2 cellular contexts compared by ENCODE assay signal in the genomic region with DNA sequence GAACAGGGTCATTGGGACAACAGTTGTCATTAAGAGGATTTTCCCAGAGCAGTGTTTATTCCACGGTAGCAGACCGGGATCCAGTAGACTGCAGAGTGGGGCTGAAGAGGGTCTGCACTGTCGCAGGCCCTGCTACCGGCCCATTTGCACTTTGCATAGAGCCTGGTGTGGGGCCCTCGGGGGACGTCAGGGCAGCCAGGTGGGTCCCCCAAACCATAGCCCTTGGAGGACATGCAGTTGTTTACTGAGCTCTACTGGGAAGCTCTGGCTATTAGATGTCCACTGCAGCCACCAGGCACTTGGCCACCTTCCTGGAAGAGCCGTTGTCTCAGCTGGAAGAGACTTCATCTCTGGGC.
TF ChIP-seq lines count a peak whose summit lies in the region.

No MANE protein-coding gene starts in this region.

TF ChIP-seq in A549, 52 proteins besides CTCF, POLR2A, EP300 and RAD21:
- TF ChIP-seq, protein P1, sequence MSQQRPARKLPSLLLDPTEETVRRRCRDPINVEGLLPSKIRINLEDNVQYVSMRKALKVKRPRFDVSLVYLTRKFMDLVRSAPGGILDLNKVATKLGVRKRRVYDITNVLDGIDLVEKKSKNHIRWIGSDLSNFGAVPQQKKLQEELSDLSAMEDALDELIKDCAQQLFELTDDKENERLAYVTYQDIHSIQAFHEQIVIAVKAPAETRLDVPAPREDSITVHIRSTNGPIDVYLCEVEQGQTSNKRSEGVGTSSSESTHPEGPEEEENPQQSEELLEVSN (IDR thresholded peaks at IDR 0.05; ENCODE audit: borderline replicate concordance, low read depth), result no peak
- TF ChIP-seq, protein P2, sequence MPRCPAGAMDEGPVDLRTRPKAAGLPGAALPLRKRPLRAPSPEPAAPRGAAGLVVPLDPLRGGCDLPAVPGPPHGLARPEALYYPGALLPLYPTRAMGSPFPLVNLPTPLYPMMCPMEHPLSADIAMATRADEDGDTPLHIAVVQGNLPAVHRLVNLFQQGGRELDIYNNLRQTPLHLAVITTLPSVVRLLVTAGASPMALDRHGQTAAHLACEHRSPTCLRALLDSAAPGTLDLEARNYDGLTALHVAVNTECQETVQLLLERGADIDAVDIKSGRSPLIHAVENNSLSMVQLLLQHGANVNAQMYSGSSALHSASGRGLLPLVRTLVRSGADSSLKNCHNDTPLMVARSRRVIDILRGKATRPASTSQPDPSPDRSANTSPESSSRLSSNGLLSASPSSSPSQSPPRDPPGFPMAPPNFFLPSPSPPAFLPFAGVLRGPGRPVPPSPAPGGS (IDR thresholded peaks at IDR 0.05), result no peak
- TF ChIP-seq BHLHE40 (IDR thresholded peaks at IDR 0.05; ENCODE audit: low read depth, low read length) (no peak), HOXB5 (CRISPR knock-in tag; IDR thresholded peaks at IDR 0.05) (no peak), RCOR1 (IDR thresholded peaks at IDR 0.05; ENCODE audit: low read depth, low read length) (no peak), FOSB (CRISPR knock-in tag; IDR thresholded peaks at IDR 0.05) (no peak), SMC3 (IDR thresholded peaks at IDR 0.05) (no peak), ZSCAN20 (CRISPR knock-in tag; IDR thresholded peaks at IDR 0.05) (no peak), RARB (CRISPR knock-in tag; IDR thresholded peaks at IDR 0.05) (no peak), PHF8 (IDR thresholded peaks at IDR 0.05; ENCODE audit: borderline replicate concordance, low read depth) (no peak), SREBF2 (IDR thresholded peaks at IDR 0.05) (no peak), RFX5 (IDR thresholded peaks at IDR 0.05) (no peak), NFE2L2 (conservative IDR thresholded peaks at IDR 0.05; ENCODE audit: low read length) (no peak), RNF2 (IDR thresholded peaks at IDR 0.05; ENCODE audit: borderline replicate concordance, low read depth) (no peak)
- TF ChIP-seq, protein P3, sequence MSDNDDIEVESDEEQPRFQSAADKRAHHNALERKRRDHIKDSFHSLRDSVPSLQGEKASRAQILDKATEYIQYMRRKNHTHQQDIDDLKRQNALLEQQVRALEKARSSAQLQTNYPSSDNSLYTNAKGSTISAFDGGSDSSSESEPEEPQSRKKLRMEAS (IDR thresholded peaks at IDR 0.05), result no peak
- TF ChIP-seq, protein P4, sequence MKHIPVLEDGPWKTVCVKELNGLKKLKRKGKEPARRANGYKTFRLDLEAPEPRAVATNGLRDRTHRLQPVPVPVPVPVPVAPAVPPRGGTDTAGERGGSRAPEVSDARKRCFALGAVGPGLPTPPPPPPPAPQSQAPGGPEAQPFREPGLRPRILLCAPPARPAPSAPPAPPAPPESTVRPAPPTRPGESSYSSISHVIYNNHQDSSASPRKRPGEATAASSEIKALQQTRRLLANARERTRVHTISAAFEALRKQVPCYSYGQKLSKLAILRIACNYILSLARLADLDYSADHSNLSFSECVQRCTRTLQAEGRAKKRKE (CRISPR knock-in tag; IDR thresholded peaks at IDR 0.05; ENCODE audit: low read depth), result no peak
- TF ChIP-seq, protein P5, sequence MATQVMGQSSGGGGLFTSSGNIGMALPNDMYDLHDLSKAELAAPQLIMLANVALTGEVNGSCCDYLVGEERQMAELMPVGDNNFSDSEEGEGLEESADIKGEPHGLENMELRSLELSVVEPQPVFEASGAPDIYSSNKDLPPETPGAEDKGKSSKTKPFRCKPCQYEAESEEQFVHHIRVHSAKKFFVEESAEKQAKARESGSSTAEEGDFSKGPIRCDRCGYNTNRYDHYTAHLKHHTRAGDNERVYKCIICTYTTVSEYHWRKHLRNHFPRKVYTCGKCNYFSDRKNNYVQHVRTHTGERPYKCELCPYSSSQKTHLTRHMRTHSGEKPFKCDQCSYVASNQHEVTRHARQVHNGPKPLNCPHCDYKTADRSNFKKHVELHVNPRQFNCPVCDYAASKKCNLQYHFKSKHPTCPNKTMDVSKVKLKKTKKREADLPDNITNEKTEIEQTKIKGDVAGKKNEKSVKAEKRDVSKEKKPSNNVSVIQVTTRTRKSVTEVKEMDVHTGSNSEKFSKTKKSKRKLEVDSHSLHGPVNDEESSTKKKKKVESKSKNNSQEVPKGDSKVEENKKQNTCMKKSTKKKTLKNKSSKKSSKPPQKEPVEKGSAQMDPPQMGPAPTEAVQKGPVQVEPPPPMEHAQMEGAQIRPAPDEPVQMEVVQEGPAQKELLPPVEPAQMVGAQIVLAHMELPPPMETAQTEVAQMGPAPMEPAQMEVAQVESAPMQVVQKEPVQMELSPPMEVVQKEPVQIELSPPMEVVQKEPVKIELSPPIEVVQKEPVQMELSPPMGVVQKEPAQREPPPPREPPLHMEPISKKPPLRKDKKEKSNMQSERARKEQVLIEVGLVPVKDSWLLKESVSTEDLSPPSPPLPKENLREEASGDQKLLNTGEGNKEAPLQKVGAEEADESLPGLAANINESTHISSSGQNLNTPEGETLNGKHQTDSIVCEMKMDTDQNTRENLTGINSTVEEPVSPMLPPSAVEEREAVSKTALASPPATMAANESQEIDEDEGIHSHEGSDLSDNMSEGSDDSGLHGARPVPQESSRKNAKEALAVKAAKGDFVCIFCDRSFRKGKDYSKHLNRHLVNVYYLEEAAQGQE (IDR thresholded peaks at IDR 0.05), result no peak
- TF ChIP-seq, protein P6, sequence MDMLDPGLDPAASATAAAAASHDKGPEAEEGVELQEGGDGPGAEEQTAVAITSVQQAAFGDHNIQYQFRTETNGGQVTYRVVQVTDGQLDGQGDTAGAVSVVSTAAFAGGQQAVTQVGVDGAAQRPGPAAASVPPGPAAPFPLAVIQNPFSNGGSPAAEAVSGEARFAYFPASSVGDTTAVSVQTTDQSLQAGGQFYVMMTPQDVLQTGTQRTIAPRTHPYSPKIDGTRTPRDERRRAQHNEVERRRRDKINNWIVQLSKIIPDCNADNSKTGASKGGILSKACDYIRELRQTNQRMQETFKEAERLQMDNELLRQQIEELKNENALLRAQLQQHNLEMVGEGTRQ (IDR thresholded peaks at IDR 0.05), result no peak
- TF ChIP-seq, protein P7, sequence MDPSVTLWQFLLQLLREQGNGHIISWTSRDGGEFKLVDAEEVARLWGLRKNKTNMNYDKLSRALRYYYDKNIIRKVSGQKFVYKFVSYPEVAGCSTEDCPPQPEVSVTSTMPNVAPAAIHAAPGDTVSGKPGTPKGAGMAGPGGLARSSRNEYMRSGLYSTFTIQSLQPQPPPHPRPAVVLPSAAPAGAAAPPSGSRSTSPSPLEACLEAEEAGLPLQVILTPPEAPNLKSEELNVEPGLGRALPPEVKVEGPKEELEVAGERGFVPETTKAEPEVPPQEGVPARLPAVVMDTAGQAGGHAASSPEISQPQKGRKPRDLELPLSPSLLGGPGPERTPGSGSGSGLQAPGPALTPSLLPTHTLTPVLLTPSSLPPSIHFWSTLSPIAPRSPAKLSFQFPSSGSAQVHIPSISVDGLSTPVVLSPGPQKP (IDR thresholded peaks at IDR 0.05; ENCODE audit: low read depth, low read length), result no peak
TF ChIP-seq in A549: peak in this region for 0.

TF ChIP-seq in H1, 55 proteins besides CTCF, POLR2A, EP300 and RAD21:
- TF ChIP-seq NANOG (IDR thresholded peaks at IDR 0.05; ENCODE audit: insufficient read depth, low read depth, low read length, poor library complexity, severe bottlenecking) (no peak), ASH2L (IDR thresholded peaks at IDR 0.05; ENCODE audit: low read length) (no peak), SUZ12 (IDR thresholded peaks at IDR 0.05; ENCODE audit: low read length) (no peak)
